In genomic region chr22:31221084-31221483, GRCh38 we compare ENCODE assay signal across 13 cellular contexts.
"Had no signal": no experiment of that assay in that cellular context is flagged by ENCODE, and none has a peak within 500 bp of the region (broad histone marks: within the 10 kb centered on the region; RNA-seq: fewer than 3 reads in every experiment).

No MANE protein-coding gene starts in this region.

- H3K4me3 ChIP-seq: mucosa of descending colon had no signal

- H3K4me3 Mint-ChIP-seq: activated naive CD8-positive, alpha-beta T cell treated with anti-CD3 and anti-CD28 coated beads, Interleukin-2, amount 10 ng/mL, durations not matched to agents 7 days and 5 days; type B pancreatic cell had no signal

- H3K27me3 ChIP-seq: foreskin keratinocyte had no signal

- H3K27ac ChIP-seq: foreskin keratinocyte had no signal

- H3K9me3 Mint-ChIP-seq: activated naive CD8-positive, alpha-beta T cell treated with anti-CD3 and anti-CD28 coated beads, Interleukin-2, amount 10 ng/mL, durations not matched to agents 7 days and 5 days; naive thymus-derived CD4-positive, alpha-beta T cell; type B pancreatic cell had no signal

- H3K27me3 Mint-ChIP-seq: activated naive CD8-positive, alpha-beta T cell treated with anti-CD3 and anti-CD28 coated beads, Interleukin-2, amount 10 ng/mL, durations not matched to agents 7 days and 5 days; naive thymus-derived CD4-positive, alpha-beta T cell; type B pancreatic cell had no signal

- DNase-seq: activated CD4-positive, alpha-beta T cell treated with anti-CD3 and anti-CD28 coated beads, Interleukin-2, amount 50 U/mL, for 1 hour; activated naive CD4-positive, alpha-beta T cell treated with Interleukin-2 at 50 U/mL for 16 hours; activated naive CD8-positive, alpha-beta T cell treated with anti-CD3 and anti-CD28 coated beads, Interleukin-2, amount 10 ng/mL, durations not matched to agents 7 days and 5 days; foreskin keratinocyte; glutamatergic neuron; kidney; mucosa of descending colon; naive thymus-derived CD4-positive, alpha-beta T cell; posterior cingulate gyrus; retina; stimulated activated CD4-positive, alpha-beta T cell treated with anti-CD3 and anti-CD28 coated beads, Interleukin-2, amount 100 ng/mL, for 24 hours; stimulated activated naive CD4-positive, alpha-beta T cell treated with Interleukin-2 at 50 U/mL for 16 hours had no signal

- ATAC-seq: foreskin keratinocyte had no signal

- H3K27ac Mint-ChIP-seq: type B pancreatic cell had no signal

- H3K9me3 ChIP-seq: mucosa of descending colon had no signal
